Comparison of ENCODE assay signal across 8 cellular contexts in the genomic region with DNA sequence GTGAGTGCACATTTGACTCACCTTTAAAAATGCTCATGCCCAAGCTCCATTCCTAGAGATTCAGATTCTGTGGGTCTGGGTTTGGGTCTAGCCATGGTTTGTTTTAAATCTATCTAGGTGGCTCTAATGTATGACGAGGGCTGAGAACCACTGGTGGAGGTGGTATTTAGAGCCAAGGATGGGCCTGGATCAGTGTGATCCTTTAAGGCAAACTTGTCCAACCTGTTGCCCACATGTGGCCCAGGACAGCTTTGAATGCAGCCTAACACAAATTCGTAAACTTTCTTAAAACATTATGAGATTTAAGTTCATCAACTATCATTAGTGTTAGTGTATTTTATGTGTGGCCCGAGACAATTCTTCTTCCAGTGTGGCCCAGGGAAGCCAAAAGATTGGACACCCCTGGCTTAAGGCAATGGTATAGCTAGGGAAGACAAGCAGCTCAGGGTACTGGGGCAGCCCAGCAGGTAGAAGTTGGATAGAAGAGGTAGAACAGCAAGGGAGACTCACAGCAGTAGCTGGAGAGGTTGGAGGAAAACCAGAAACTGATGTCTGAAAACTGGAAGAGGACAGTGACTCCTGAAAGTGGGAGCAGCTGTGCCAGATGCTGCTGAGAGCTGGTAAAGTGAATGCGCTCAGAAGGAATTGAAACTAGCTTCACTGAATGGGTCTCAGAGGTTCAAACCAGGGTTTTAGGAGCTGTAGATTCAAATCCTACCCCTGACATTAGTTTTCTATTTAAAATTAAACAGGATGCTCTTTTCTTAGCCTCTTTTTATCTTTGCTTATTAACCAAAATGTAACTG. TPM values are rescaled to one million over a fixed set of nuclear protein-coding genes. Genes with fewer than 3 reads are reported as not detected.
A peak's percentile ranks its signal among the peaks of the same experiment; 100 is the strongest.
DNase-seq lines count a peak whose midpoint lies in the region; TF ChIP-seq lines count a peak whose summit lies in the region.

No MANE protein-coding gene starts in this region.

- H3K36me3 ChIP-seq in muscle layer of colon (ENCODE audit: insufficient read depth, low read length) = no peaks in the 10 kb centered on the region
- H3K36me3 ChIP-seq in uterus = no peaks in the 10 kb centered on the region
- H3K36me3 ChIP-seq in BE2C = peaks cover 6% of the 10 kb centered on the region; the same call in 1 of the 2 replicates

- H3K4me3 ChIP-seq in muscle layer of colon (ENCODE audit: low read depth in 1 of 2, low read length in 2 of 2) = no peak overlapping the region
- H3K4me3 ChIP-seq in uterus = no peak overlapping the region
- no peak overlapping the region for H3K4me3 ChIP-seq in BE2C (ENCODE audit: low read depth, low read length)

- H3K4me1 ChIP-seq in muscle layer of colon (ENCODE audit: insufficient read depth, low read length) (peaks cover 76% of the 10 kb centered on the region), uterus (peaks cover 19 to 25% of the 10 kb centered on the region in 2 donors), BE2C (peaks cover 11% of the 10 kb centered on the region)

- H3K36me3 Mint-ChIP-seq in activated naive CD4-positive, alpha-beta T cell treated with anti-CD3 and anti-CD28 coated beads, Interleukin-2, amount 50 U/mL, for 24 hours = no peaks in the 10 kb centered on the region
- no peaks in the 10 kb centered on the region for H3K36me3 Mint-ChIP-seq in chondrocyte (ENCODE audit: low read depth)

- intact Hi-C loops in uterus (cut with DNase I; ENCODE audit: low total_unique reads) = no loop called here

- H3K9ac ChIP-seq in muscle layer of colon (ENCODE audit: low read length) = no peak overlapping the region

- no peaks in the 10 kb centered on the region for H3K27me3 ChIP-seq in muscle layer of colon (ENCODE audit: control insufficient read depth in 1 of 2, insufficient read depth in 2 of 2, low read length in 2 of 2)
- no peaks in the 10 kb centered on the region for H3K27me3 ChIP-seq in uterus
- no peaks in the 10 kb centered on the region for H3K27me3 ChIP-seq in BE2C

- TF ChIP-seq CTCF in chondrocyte (IDR thresholded peaks at IDR 0.05) (no peak), uterus (IDR thresholded peaks at IDR 0.05) (no peak), BE2C (IDR thresholded peaks at IDR 0.05; ENCODE audit: low read depth, low read length) (no peak)

- no peaks in the 10 kb centered on the region for H3K9me3 Mint-ChIP-seq in activated naive CD4-positive, alpha-beta T cell treated with anti-CD3 and anti-CD28 coated beads, Interleukin-2, amount 50 U/mL, for 24 hours
- no peaks in the 10 kb centered on the region for H3K9me3 Mint-ChIP-seq in chondrocyte (ENCODE audit: low read depth)

- H3K4me3 Mint-ChIP-seq in activated naive CD4-positive, alpha-beta T cell treated with anti-CD3 and anti-CD28 coated beads, Interleukin-2, amount 50 U/mL, for 24 hours = no peak overlapping the region
- H3K4me3 Mint-ChIP-seq in chondrocyte (ENCODE audit: unreplicated experiment) = no peak overlapping the region

- H3K27ac ChIP-seq in muscle layer of colon (ENCODE audit: low read depth, low read length) = peak overlapping the region; percentile 31
- peak overlapping the region; percentile 3 to 67 for H3K27ac ChIP-seq in uterus

- no peak for TF ChIP-seq POLR2A in uterus (IDR thresholded peaks at IDR 0.05)

- H3K27ac Mint-ChIP-seq in activated naive CD4-positive, alpha-beta T cell treated with anti-CD3 and anti-CD28 coated beads, Interleukin-2, amount 50 U/mL, for 24 hours = peak overlapping the region; percentile 35
- H3K27ac Mint-ChIP-seq in chondrocyte (ENCODE audit: unreplicated experiment) = peak overlapping the region; percentile 52

- H3K9me3 ChIP-seq in muscle layer of colon (ENCODE audit: low read length) (no peaks in the 10 kb centered on the region), uterus (no peaks in the 10 kb centered on the region), BE2C (no peaks in the 10 kb centered on the region)

- H3K4me1 Mint-ChIP-seq in activated naive CD4-positive, alpha-beta T cell treated with anti-CD3 and anti-CD28 coated beads, Interleukin-2, amount 50 U/mL, for 24 hours = peaks cover 93% of the 10 kb centered on the region
- peaks cover 76% of the 10 kb centered on the region for H3K4me1 Mint-ChIP-seq in chondrocyte (ENCODE audit: low read depth)

- DNase-seq in activated naive CD4-positive, alpha-beta T cell treated with anti-CD3 and anti-CD28 coated beads, Interleukin-2, amount 50 U/mL, for 16 hours = no peak
- DNase-seq in chondrocyte (ENCODE audit: low spot score) (no peak), uterus (no peak), BE2C (no peak), amygdala (lab: John Stamatoyannopoulos, UW) (no peak), mesenteric fat pad (ENCODE audit: low spot score) (no peak)

- H3K27me3 Mint-ChIP-seq in activated naive CD4-positive, alpha-beta T cell treated with anti-CD3 and anti-CD28 coated beads, Interleukin-2, amount 50 U/mL, for 24 hours = no peaks in the 10 kb centered on the region
- H3K27me3 Mint-ChIP-seq in chondrocyte (ENCODE audit: low read depth) = no peaks in the 10 kb centered on the region

RNA-seq across cellular contexts. Expression of gene ADD1, which starts 18.2 kb away (rescaled TPM):
- total RNA-seq in chondrocyte = 240 to 269 TPM (median 256 TPM) in 3 replicates
- 100 to 1,000 TPM; 161 to 403 (median 225) TPM for total RNA-seq in uterus
- polyA plus RNA-seq in BE2C (2012; ENCODE audit: insufficient read depth, insufficient read length, low read depth) = 184 TPM
- 272 TPM for total RNA-seq in mesenteric fat pad
